Comparison of ENCODE assay signal across 21 cellular contexts in the genomic region with DNA sequence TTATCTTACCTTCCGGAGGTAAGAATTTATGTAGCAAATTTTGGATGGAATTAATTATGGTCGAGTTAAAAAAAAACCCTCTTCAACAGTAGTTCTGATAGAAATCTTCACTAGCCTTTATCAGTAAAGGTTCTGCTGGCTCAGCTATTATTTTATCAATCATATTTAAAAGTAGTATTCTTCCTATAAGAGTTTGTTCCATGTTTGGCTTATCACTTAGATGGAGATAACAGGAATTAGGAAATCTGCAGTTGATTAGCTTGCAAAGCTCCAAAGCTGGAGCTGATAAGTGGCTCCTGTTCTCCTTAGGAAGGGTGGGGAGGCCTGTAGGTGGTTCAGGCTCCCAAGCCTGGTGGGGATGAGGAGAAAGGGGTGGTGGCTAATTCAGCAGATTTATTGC. TPM values are rescaled to one million over a fixed set of nuclear protein-coding genes. Genes with fewer than 3 reads are reported as not detected.
DNase-seq lines count a peak whose midpoint lies in the region; ATAC-seq, FAIRE-seq and TF ChIP-seq lines count a peak whose summit lies in the region.
"Had no signal": no experiment of that assay in that cellular context is flagged by ENCODE, and none has a peak within 500 bp of the region (broad histone marks: within the 10 kb centered on the region; RNA-seq: fewer than 3 reads in every experiment).

No MANE protein-coding gene starts in this region.

- no peaks in the 10 kb centered on the region for H3F3A ChIP-seq in SK-N-SH (replicated peaks; ENCODE audit: insufficient read depth)

- peak overlapping the region; percentile 90 for H3K27ac Mint-ChIP-seq in stimulated activated naive B cell treated with anti-CD40 and anti-IgM and Interleukin-4, amounts not matched to agents 10 μg/mL and 1 μg/mL and 100 μg/mL, for 72 hours
- H3K27ac Mint-ChIP-seq in activated CD8-positive, alpha-beta T cell treated with anti-CD3 and anti-CD28 coated beads, Interleukin-2, amount 10 ng/mL, durations not matched to agents 7 days and 5 days, result no peak overlapping the region
- H3K27ac Mint-ChIP-seq: B cell; CD4-positive, CD25-positive, alpha-beta regulatory T cell; IgD-negative memory B cell had no signal

- 51% methylated on average over 2 of the region's 2 CpGs for WGBS in HepG2 (ENCODE audit: low lambda C conversion rate)
- WGBS in right lobe of liver (ENCODE audit: insufficient coverage, low coverage, low lambda C conversion rate, missing lambda C conversion rate), result 75% methylated on average over 2 of the region's 2 CpGs
- WGBS in SK-N-SH (ENCODE audit: low lambda C conversion rate), result 44% methylated on average over 2 of the region's 2 CpGs
- WGBS in K562 (ENCODE audit: insufficient coverage, low coverage, missing lambda C conversion rate), result 16% methylated on average over 2 of the region's 2 CpGs

- in situ Hi-C loops in HepG2 (cut with HindIII; ENCODE audit: extremely low pct_ligation_motif_present, low pct_unique_long_range_greater_than_20kb), result no loop called here
- in situ Hi-C loops in K562 (cut with MboI), result no loop called here

- TF ChIP-seq RAD21 in HepG2 (CRISPR knock-in tag; IDR thresholded peaks at IDR 0.05) (no peak), SK-N-SH (IDR thresholded peaks at IDR 0.05; ENCODE audit: low read length) (no peak), K562 (CRISPR knock-in tag; conservative IDR thresholded peaks at IDR 0.05 in 1 of 2, IDR thresholded peaks at IDR 0.05 in 1 of 2) (no peak)

- TF ChIP-seq POLR2A in HepG2 (IDR thresholded peaks at IDR 0.05; ENCODE audit: insufficient read depth in 1 of 2, low read depth in 2 of 2, low read length in 2 of 2), result no peak
- no peak for TF ChIP-seq POLR2A in right lobe of liver (IDR thresholded peaks at IDR 0.05)
- no peak for TF ChIP-seq POLR2A in K562 (conservative IDR thresholded peaks at IDR 0.05)

- H3K9ac ChIP-seq in HepG2 (ENCODE audit: insufficient read depth, low read depth, low read length) (no peak overlapping the region), SK-N-SH (no peak overlapping the region), K562 (ENCODE audit: insufficient read depth in 1 of 2, low read depth in 2 of 2, low read length in 2 of 2) (no peak overlapping the region)
- H3K9ac ChIP-seq: BLaER1 treated with 17β-estradiol and CSF1 and Interleukin-3, amounts not matched to agents 10 nM and 100 nM; GM23248 had no signal

- H3K4me3 Mint-ChIP-seq in stimulated activated naive B cell treated with anti-CD40 and anti-IgM and Interleukin-4, amounts not matched to agents 10 μg/mL and 1 μg/mL and 100 μg/mL, for 72 hours, result no peak overlapping the region
- no peak overlapping the region for H3K4me3 Mint-ChIP-seq in activated CD8-positive, alpha-beta T cell treated with anti-CD3 and anti-CD28 coated beads, Interleukin-2, amount 10 ng/mL, durations not matched to agents 7 days and 5 days
- H3K4me3 Mint-ChIP-seq: B cell; CD4-positive, CD25-positive, alpha-beta regulatory T cell; CD8-positive, alpha-beta memory T cell had no signal

- peaks cover 2 to 7% of the 10 kb centered on the region in 2 donors for H3K36me3 Mint-ChIP-seq in stimulated activated naive B cell treated with anti-CD40 and anti-IgM and Interleukin-4, amounts not matched to agents 10 μg/mL and 1 μg/mL and 100 μg/mL, for 72 hours
- peaks cover 3% of the 10 kb centered on the region for H3K36me3 Mint-ChIP-seq in activated CD8-positive, alpha-beta T cell treated with anti-CD3 and anti-CD28 coated beads, Interleukin-2, amount 10 ng/mL, durations not matched to agents 7 days and 5 days (ENCODE audit: low read depth)
- H3K36me3 Mint-ChIP-seq: CD4-positive, CD25-positive, alpha-beta regulatory T cell; CD8-positive, alpha-beta memory T cell; IgD-negative memory B cell had no signal

- H3K27ac ChIP-seq in HepG2 (ENCODE audit: extremely low read length, insufficient read depth, low read length) (no peak overlapping the region), right lobe of liver (no peak overlapping the region), SK-N-SH (ENCODE audit: low read depth in 2 of 2, low read length in 1 of 2) (no peak overlapping the region), K562 (ENCODE audit: extremely low read depth, low read depth, low read length) (no peak overlapping the region)
- H3K27ac ChIP-seq: BLaER1 treated with 17β-estradiol and CSF1 and Interleukin-3, amounts not matched to agents 10 nM and 100 nM; GM23248 had no signal

- H3K4me1 ChIP-seq in HepG2 (ENCODE audit: insufficient read depth, low read length), result 0 out of 2 replicates have a peak, but pooled peaks cover 4% of the 10 kb centered on the region
- H3K4me1 ChIP-seq in right lobe of liver, result peaks cover 0 to 3% (median 0%) of the 10 kb centered on the region in 4 donors
- H3K4me1 ChIP-seq in SK-N-SH (ENCODE audit: control insufficient read depth in 1 of 2, insufficient read depth in 2 of 2, low read depth in 1 of 2, low read length in 1 of 2), result peaks cover 0 to 4% of the 10 kb centered on the region in 2 experiments; a peak in 1 of 4 replicates
- no peaks in the 10 kb centered on the region; a peak in 1 of 5 replicates for H3K4me1 ChIP-seq in K562 (replicated peaks in 1 of 2; ENCODE audit: control insufficient read depth in 2 of 2, insufficient read depth in 2 of 2, low read length in 2 of 2)
- H3K4me1 ChIP-seq: HAP-1 had no signal

- POLR2A ChIA-PET in HepG2 (lab: Yijun Ruan, JAX), result no interaction called here
- POLR2A ChIA-PET in SK-N-SH (lab: Yijun Ruan, JAX), result no interaction called here
- POLR2A ChIA-PET in K562 (lab: Yijun Ruan, JAX), result no interaction called here
- POLR2A ChIA-PET in activated CD8-positive, alpha-beta T cell treated with anti-CD3 and anti-CD28 coated beads, Interleukin-2, amount 10 ng/mL, durations not matched to agents 7 days and 5 days (lab: Charles Lee), result interaction anchor here (1.9 to 2.8 kb wide), 2 partner anchors 30 to 32 kb away, joined by 6 to 19 read pairs; a partner anchor contains a TSS

- TF ChIP-seq CTCF in HepG2 (CRISPR knock-in tag; IDR thresholded peaks at IDR 0.05) (no peak), right lobe of liver (IDR thresholded peaks at IDR 0.05) (no peak), SK-N-SH (IDR thresholded peaks at IDR 0.05) (no peak), K562 (IDR thresholded peaks at IDR 0.05 in 2 of 3, conservative IDR thresholded peaks at IDR 0.05 in 1 of 3; ENCODE audit: insufficient read depth in 2 of 3, low read depth in 1 of 3, low read length in 3 of 3) (no peak)

- BruUV-seq in HepG2 (replicated peaks; lab: Mats Ljungman, UMichigan), result no TSS peak
- no TSS peak for BruUV-seq in K562 (replicated peaks; lab: Mats Ljungman, UMichigan)

- H3K9me3 ChIP-seq in HepG2 (ENCODE audit: low read length) (no peaks in the 10 kb centered on the region), right lobe of liver (no peaks in the 10 kb centered on the region), SK-N-SH (no peaks in the 10 kb centered on the region), K562 (replicated peaks; ENCODE audit: control insufficient read depth, insufficient read depth, low read depth, low read length) (no peaks in the 10 kb centered on the region)
- H3K9me3 ChIP-seq: BLaER1 treated with 17β-estradiol and CSF1 and Interleukin-3, amounts not matched to agents 10 nM and 100 nM; HAP-1 had no signal

- no peaks in the 10 kb centered on the region for H3K27me3 Mint-ChIP-seq in stimulated activated naive B cell treated with anti-CD40 and anti-IgM and Interleukin-4, amounts not matched to agents 10 μg/mL and 1 μg/mL and 100 μg/mL, for 72 hours
- no peaks in the 10 kb centered on the region for H3K27me3 Mint-ChIP-seq in activated CD8-positive, alpha-beta T cell treated with anti-CD3 and anti-CD28 coated beads, Interleukin-2, amount 10 ng/mL, durations not matched to agents 7 days and 5 days (ENCODE audit: low read depth)
- H3K27me3 Mint-ChIP-seq: B cell; CD8-positive, alpha-beta memory T cell; IgD-negative memory B cell had no signal

- DNase-seq in HepG2 (ENCODE audit: low spot score) (no peak), right lobe of liver (no peak), SK-N-SH (peak; percentile 24), K562 (ENCODE audit: extremely low read depth in 1 of 4, low spot score in 3 of 4) (no peak), ecto neural progenitor cell (ENCODE audit: low spot score) (no peak)
- no peak for DNase-seq in stimulated activated naive B cell treated with anti-CD40 and anti-IgM and Interleukin-4, amounts not matched to agents 10 μg/mL and 1 μg/mL and 100 μg/mL, for 72 hours
- no peak for DNase-seq in activated CD8-positive, alpha-beta T cell treated with anti-CD3 and anti-CD28 coated beads, Interleukin-2, amount 10 ng/mL, durations not matched to agents 7 days and 5 days
- no peak for DNase-seq in stimulated activated naive CD8-positive, alpha-beta T cell treated with anti-CD3 and anti-CD28 coated beads, Interleukin-15, Interleukin-2, amounts not matched to agents 100 U/mL and 50 U/mL, for 24 hours
- DNase-seq: 8988T; CD4-positive, CD25-positive, alpha-beta regulatory T cell; CD8-positive, alpha-beta memory T cell; COR-L47; DMS 273 treated with DMSO at 0.1 percent for 48 hours; DND-41; EL; GM23248 had no signal

- peaks cover 0 to 1% of the 10 kb centered on the region in 2 donors for H3K9me3 Mint-ChIP-seq in stimulated activated naive B cell treated with anti-CD40 and anti-IgM and Interleukin-4, amounts not matched to agents 10 μg/mL and 1 μg/mL and 100 μg/mL, for 72 hours
- H3K9me3 Mint-ChIP-seq in activated CD8-positive, alpha-beta T cell treated with anti-CD3 and anti-CD28 coated beads, Interleukin-2, amount 10 ng/mL, durations not matched to agents 7 days and 5 days (ENCODE audit: insufficient read depth), result no peaks in the 10 kb centered on the region
- H3K9me3 Mint-ChIP-seq: CD4-positive, CD25-positive, alpha-beta regulatory T cell; CD8-positive, alpha-beta memory T cell; IgD-negative memory B cell had no signal

- H3K4me3 ChIP-seq in HepG2 (replicated peaks in 1 of 3; ENCODE audit: insufficient read depth in 1 of 3, low read depth in 2 of 3, low read length in 3 of 3), result no peak overlapping the region
- H3K4me3 ChIP-seq in right lobe of liver, result no peak overlapping the region
- H3K4me3 ChIP-seq in SK-N-SH (ENCODE audit: low read depth in 2 of 2, low read length in 1 of 2), result no peak overlapping the region
- no peak overlapping the region for H3K4me3 ChIP-seq in K562
- H3K4me3 ChIP-seq: BLaER1 treated with 17β-estradiol and CSF1 and Interleukin-3, amounts not matched to agents 10 nM and 100 nM; GM23248; HAP-1 had no signal

- H2AFZ ChIP-seq in HepG2 (ENCODE audit: low read length) (no peak overlapping the region), SK-N-SH (ENCODE audit: low read depth) (no peak overlapping the region), K562 (ENCODE audit: low read depth, low read length) (no peak overlapping the region)
- H2AFZ ChIP-seq: GM23248 had no signal

- no peaks in the 10 kb centered on the region for H3K9me2 ChIP-seq in SK-N-SH

- H3K4me2 ChIP-seq in HepG2 (ENCODE audit: low read depth, low read length) (no peak overlapping the region), SK-N-SH (no peak overlapping the region), K562 (ENCODE audit: insufficient read depth, low read length) (no peak overlapping the region)
- H3K4me2 ChIP-seq: BLaER1 treated with 17β-estradiol and CSF1 and Interleukin-3, amounts not matched to agents 10 nM and 100 nM had no signal

- no peaks in the 10 kb centered on the region for H3K79me2 ChIP-seq in HepG2 (ENCODE audit: insufficient read depth, low read length)
- H3K79me2 ChIP-seq in SK-N-SH (ENCODE audit: insufficient read depth), result no peaks in the 10 kb centered on the region
- H3K79me2 ChIP-seq in K562 (ENCODE audit: control insufficient read depth, insufficient read depth, low read length), result no peaks in the 10 kb centered on the region

- FAIRE-seq in HepG2 (lab: Jason Lieb, UNC), result no peak
- no peak for FAIRE-seq in K562 (lab: Jason Lieb, UNC)

- no peak for TF ChIP-seq EP300 in HepG2 (IDR thresholded peaks at IDR 0.05; ENCODE audit: low read depth in 2 of 2, low read length in 2 of 2)
- TF ChIP-seq EP300 in HepG2 (CRISPR knock-in tag; IDR thresholded peaks at IDR 0.05; ENCODE audit: borderline replicate concordance), result no peak
- peak in 1 of 2 experiments; percentile 46; a peak in 1 of 4 replicates for TF ChIP-seq EP300 in SK-N-SH (IDR thresholded peaks at IDR 0.05; ENCODE audit: borderline replicate concordance in 1 of 2, low read depth in 1 of 2, low read length in 1 of 2)
- no peak for TF ChIP-seq EP300 in K562 (IDR thresholded peaks at IDR 0.05; ENCODE audit: low read length)

- ATAC-seq in HepG2 (no peak), right lobe of liver (no peak), K562 (no peak)
- ATAC-seq in stimulated activated naive B cell treated with anti-CD40 and anti-IgM and Interleukin-4, amounts not matched to agents 10 μg/mL and 1 μg/mL and 100 μg/mL, for 72 hours (replicated peaks), result no peak
- ATAC-seq in activated CD8-positive, alpha-beta T cell treated with anti-CD3 and anti-CD28 coated beads, Interleukin-2, amount 10 ng/mL, durations not matched to agents 7 days and 5 days, result no peak
- ATAC-seq in stimulated activated naive CD8-positive, alpha-beta T cell treated with anti-CD3 and anti-CD28 coated beads, Interleukin-15, Interleukin-2, amounts not matched to agents 100 U/mL and 50 U/mL, for 24 hours, result no peak

- intact Hi-C loops in HepG2 (cut with micrococcal nuclease; ENCODE audit: unreplicated experiment) (no loop called here), right lobe of liver (cut with DNase I) (no loop called here), K562 (cut with micrococcal nuclease) (no loop called here)

- H4K20me1 ChIP-seq in HepG2 (ENCODE audit: insufficient read depth, low read length) (no peaks in the 10 kb centered on the region), SK-N-SH (ENCODE audit: insufficient read depth) (no peaks in the 10 kb centered on the region), K562 (replicated peaks; ENCODE audit: control insufficient read depth, insufficient read depth, low read length) (no peaks in the 10 kb centered on the region)
- H4K20me1 ChIP-seq: BLaER1 treated with 17β-estradiol and CSF1 and Interleukin-3, amounts not matched to agents 10 nM and 100 nM had no signal

- no peaks in the 10 kb centered on the region; a peak in 1 of 5 replicates for H3K27me3 ChIP-seq in HepG2 (ENCODE audit: control insufficient read depth in 1 of 2, insufficient read depth in 2 of 2, low read length in 2 of 2)
- no peaks in the 10 kb centered on the region for H3K27me3 ChIP-seq in right lobe of liver
- H3K27me3 ChIP-seq in SK-N-SH (ENCODE audit: insufficient read depth), result no peaks in the 10 kb centered on the region
- no peaks in the 10 kb centered on the region; a peak in 1 of 5 replicates for H3K27me3 ChIP-seq in K562 (ENCODE audit: control insufficient read depth in 2 of 2, insufficient read depth in 2 of 2, low read length in 2 of 2)
- H3K27me3 ChIP-seq: BLaER1 treated with 17β-estradiol and CSF1 and Interleukin-3, amounts not matched to agents 10 nM and 100 nM had no signal

- no peaks in the 10 kb centered on the region for H3K9me1 ChIP-seq in K562 (ENCODE audit: control insufficient read depth, insufficient read depth, low read length)

- CTCF ChIA-PET in HepG2 (lab: Yijun Ruan, JAX; ENCODE audit: low intra/inter-chr PET ratio, low total read pairs), result no interaction called here
- CTCF ChIA-PET in SK-N-SH (lab: Yijun Ruan, JAX), result interaction anchor here (0.6 to 1.5 kb wide), 4 partner anchors 9 to 45 kb away, joined by 3 read pairs; no protein-coding TSS in a partner anchor
- CTCF ChIA-PET in K562 (lab: Yijun Ruan, JAX; ENCODE audit: low intra/inter-chr PET ratio), result no interaction called here
- CTCF ChIA-PET in activated CD8-positive, alpha-beta T cell treated with anti-CD3 and anti-CD28 coated beads, Interleukin-2, amount 10 ng/mL, durations not matched to agents 7 days and 5 days (lab: Charles Lee), result interaction anchor here (0.7 to 3.1 kb wide), 8 partner anchors 12 to 682 kb away, joined by 3 to 11 read pairs (median 4); a partner anchor contains a TSS

- H3K36me3 ChIP-seq in HepG2 (replicated peaks in 1 of 2; ENCODE audit: control insufficient read depth in 1 of 2, insufficient read depth in 2 of 2, low read length in 2 of 2) (no peaks in the 10 kb centered on the region), right lobe of liver (no peaks in the 10 kb centered on the region), SK-N-SH (replicated peaks in 1 of 2; ENCODE audit: control insufficient read depth in 1 of 2, insufficient read depth in 2 of 2, low read length in 1 of 2) (no peaks in the 10 kb centered on the region), K562 (ENCODE audit: control insufficient read depth, insufficient read depth, low read length) (no peaks in the 10 kb centered on the region)
- H3K36me3 ChIP-seq: BLaER1 treated with 17β-estradiol and CSF1 and Interleukin-3, amounts not matched to agents 10 nM and 100 nM; HAP-1 had no signal

- peaks cover 28 to 50% of the 10 kb centered on the region in 2 donors for H3K4me1 Mint-ChIP-seq in stimulated activated naive B cell treated with anti-CD40 and anti-IgM and Interleukin-4, amounts not matched to agents 10 μg/mL and 1 μg/mL and 100 μg/mL, for 72 hours
- peaks cover 52% of the 10 kb centered on the region for H3K4me1 Mint-ChIP-seq in activated CD8-positive, alpha-beta T cell treated with anti-CD3 and anti-CD28 coated beads, Interleukin-2, amount 10 ng/mL, durations not matched to agents 7 days and 5 days (ENCODE audit: low read depth)

RNA-seq across cellular contexts. Expression of a gene that starts 31.5 kb away (rescaled TPM):
- 2.1 and 2.5 TPM in 2 replicates for total RNA-seq in HepG2 (2016; rRNA removed; fragmentation: Illumina TruSeq; extraction: Trizol)
- 1.0 and 1.1 TPM in 2 replicates for total RNA-seq in HepG2 (2016; cell fraction: cytosol; rRNA removed; fragmentation: Illumina TruSeq; extraction: Trizol; ENCODE audit: low read depth)
- total RNA-seq in HepG2 (2016; cell fraction: insoluble cytoplasmic fraction; rRNA removed; fragmentation: Illumina TruSeq; extraction: Trizol), result 2.7 and 2.8 TPM in 2 replicates
- total RNA-seq in HepG2 (2016; cell fraction: membrane; rRNA removed; fragmentation: Illumina TruSeq; extraction: Trizol), result 1.8 and 2.0 TPM in 2 replicates
- 3.2 and 3.5 TPM in 2 replicates for total RNA-seq in HepG2 (2016; cell fraction: nucleus; rRNA removed; fragmentation: Illumina TruSeq; extraction: Trizol)
- polyA plus RNA-seq in HepG2 (2011; rRNA removed), result 4.2 and 4.4 TPM in 2 replicates
- 5.3 and 5.7 TPM in 2 replicates for polyA plus RNA-seq in HepG2 (2011; cell fraction: cytosol; rRNA removed)
- 6.2 and 6.9 TPM in 2 replicates for polyA plus RNA-seq in HepG2 (2011; cell fraction: nucleus; rRNA removed)
- 2.6 and 5.2 TPM in 2 replicates for polyA plus RNA-seq in HepG2 (2012)
- polyA plus RNA-seq in HepG2 (2016; cell fraction: cytosol; fragmentation: Illumina TruSeq; extraction: Trizol; ENCODE audit: low read depth), result 0.26 and 0.36 TPM in 2 replicates
- polyA plus RNA-seq in HepG2 (2016; cell fraction: insoluble cytoplasmic fraction; fragmentation: Illumina TruSeq; extraction: Trizol; ENCODE audit: low read depth), result 2.8 and 3.3 TPM in 2 replicates
- 1.2 and 1.3 TPM in 2 replicates for polyA plus RNA-seq in HepG2 (2016; cell fraction: membrane; fragmentation: Illumina TruSeq; extraction: Trizol; ENCODE audit: low read depth)
- polyA plus RNA-seq in HepG2 (2016; cell fraction: nucleus; fragmentation: Illumina TruSeq; extraction: Trizol; ENCODE audit: insufficient read depth, low read depth), result 2.0 and 2.4 TPM in 2 replicates
- 11.2 and 16.0 TPM in 2 replicates for polyA minus RNA-seq in HepG2 (2011; rRNA and poly(A)+ RNA removed; ENCODE audit: low replicate concordance)
- 2.7 and 3.9 TPM in 2 replicates for polyA minus RNA-seq in HepG2 (2011; cell fraction: cytosol; rRNA and poly(A)+ RNA removed)
- 13.1 and 15.4 TPM in 2 replicates for polyA minus RNA-seq in HepG2 (2011; cell fraction: nucleus; rRNA and poly(A)+ RNA removed)
- total RNA-seq in right lobe of liver, result 10 to 100 TPM in 5 of 6 experiments, 1 to 10 TPM in 1; 7.7 to 22.3 (median 16.3) TPM
- 6.4 and 6.8 TPM in 2 replicates for polyA plus RNA-seq in SK-N-SH (2012; rRNA removed)
- polyA plus RNA-seq in SK-N-SH (2012; cell fraction: cytosol; rRNA removed), result 5.0 and 5.2 TPM in 2 replicates
- 8.0 and 11.1 TPM in 2 replicates for polyA plus RNA-seq in SK-N-SH (2012; cell fraction: nucleus; rRNA removed)
- total RNA-seq in K562 (2011; cell fraction: chromatin; rRNA removed; ENCODE audit: low replicate concordance), result 5.0 and 6.0 TPM in 2 replicates
- total RNA-seq in K562 (2011; cell fraction: nucleolus; rRNA removed), result 3.9 and 4.0 TPM in 2 replicates
- total RNA-seq in K562 (2011; cell fraction: nucleoplasm; rRNA removed), result 3.6 and 4.4 TPM in 2 replicates
- 6.6 and 7.3 TPM in 2 replicates for total RNA-seq in K562 (2014; rRNA removed)
- 6.3 and 7.6 TPM in 2 replicates for total RNA-seq in K562 (2014; rRNA removed; fragmentation: Illumina TruSeq; extraction: Trizol)
- total RNA-seq in K562 (2015; rRNA removed; fragmentation: Illumina TruSeq; extraction: Trizol), result 7.0 and 7.8 TPM in 2 replicates
- 5.9 and 6.1 TPM in 2 replicates for total RNA-seq in K562 (2021)
- polyA plus RNA-seq in K562 (2011; rRNA removed), result 1.7 and 3.1 TPM in 2 replicates
- polyA plus RNA-seq in K562 (2011; cell fraction: cytosol; rRNA removed), result 3.6 and 4.4 TPM in 2 replicates
- 3.0 and 4.0 TPM in 2 replicates for polyA plus RNA-seq in K562 (2011; cell fraction: nucleus; rRNA removed)
- 5.8 and 10.6 TPM in 2 replicates for polyA plus RNA-seq in K562 (2012)
- polyA plus RNA-seq in K562 (2014; fragmentation: Illumina TruSeq; extraction: Trizol), result 6.2 and 8.3 TPM in 2 replicates
- 1 to 10 TPM; 3.8 to 5.5 TPM for polyA plus RNA-seq in K562 (2014; fragmentation: Nextera tagmentation; extraction: Ambion mirVana)
- polyA plus RNA-seq in K562 (2014; rRNA removed), result 5.4 and 6.6 TPM in 2 replicates
- polyA minus RNA-seq in K562 (2011; rRNA and poly(A)+ RNA removed), result 4.8 and 6.1 TPM in 2 replicates
- 1.0 and 1.4 TPM in 2 replicates for polyA minus RNA-seq in K562 (2011; cell fraction: cytosol; rRNA and poly(A)+ RNA removed)
- polyA minus RNA-seq in K562 (2011; cell fraction: nucleus; rRNA and poly(A)+ RNA removed), result 4.8 and 8.7 TPM in 2 replicates
- total RNA-seq in activated CD8-positive, alpha-beta T cell treated with anti-CD3 and anti-CD28 coated beads, Interleukin-2, amount 10 ng/mL, durations not matched to agents 7 days and 5 days, result 10 to 100 TPM; 12.1 to 13.0 TPM
- total RNA-seq: G401 had no signal

Comparison
In these comparisons a context has a peak if more than half of its experiments do, and no peak if none do; other contexts are left out.
1. CTCF ChIA-PET loops: an anchor here in SK-N-SH (0.6 to 1.5 kb wide) and activated CD8-positive, alpha-beta T cell treated with anti-CD3 and anti-CD28 coated beads, Interleukin-2, amount 10 ng/mL, durations not matched to agents 7 days and 5 days (0.7 to 3.1 kb wide); none called in HepG2 and K562.